ENCODE assay signal across 1 cellular context in genomic region chr11:119121008-119121810, GRCh38.
TF ChIP-seq lines count a peak whose summit lies in the region.

Gene HINFP, plus strand, starts transcription at chr11:119121580. Its CDS starts 5,365 bp downstream, at chr11:119126945.

TF ChIP-seq in HepG2, 621 proteins besides CTCF, POLR2A, EP300 and RAD21 (continued from another document and continues in another):
- TF ChIP-seq IKZF5 (CRISPR knock-in tag; IDR thresholded peaks at IDR 0.05) (0 out of 2 replicates have a peak, but pooled peaks have one; percentile 41), ZNF547 (CRISPR knock-in tag; IDR thresholded peaks at IDR 0.05) (peak; percentile 59; the same call in 1 of the 2 replicates), HOXA5 (CRISPR knock-in tag; IDR thresholded peaks at IDR 0.05) (peak; percentile 21; the same call in 1 of the 2 replicates), RFX1 (IDR thresholded peaks at IDR 0.05) (peak; percentile 77; the same call in 1 of the 2 replicates), SIN3A (IDR thresholded peaks at IDR 0.05; ENCODE audit: borderline replicate concordance, low read depth, low read length) (peak; percentile 75), ZNF639 (CRISPR knock-in tag; conservative IDR thresholded peaks at IDR 0.05) (no peak), HINFP (CRISPR knock-in tag; IDR thresholded peaks at IDR 0.05; ENCODE audit: low read depth) (no peak; the same call in 1 of the 2 replicates), HCFC1 (IDR thresholded peaks at IDR 0.05; ENCODE audit: low read depth, low read length) (peak; percentile 46; the same call in 1 of the 2 replicates), SAP130 (CRISPR knock-in tag; IDR thresholded peaks at IDR 0.05; ENCODE audit: low read depth) (peak; percentile 96), ZNF20 (CRISPR knock-in tag; IDR thresholded peaks at IDR 0.05) (no peak), MIER3 (CRISPR knock-in tag; IDR thresholded peaks at IDR 0.05; ENCODE audit: borderline replicate concordance) (peak; percentile 9; the same call in 1 of the 2 replicates), NFKB2 (CRISPR knock-in tag; IDR thresholded peaks at IDR 0.05; ENCODE audit: borderline replicate concordance) (peak; percentile 78; the same call in 1 of the 2 replicates), ZNF772 (CRISPR knock-in tag; IDR thresholded peaks at IDR 0.05) (peak; percentile 82), ZNF329 (CRISPR knock-in tag; IDR thresholded peaks at IDR 0.05; ENCODE audit: low read depth) (no peak), BCL6 (CRISPR knock-in tag; IDR thresholded peaks at IDR 0.05) (peak; percentile 15; the same call in 1 of the 2 replicates), KLF6 (CRISPR knock-in tag; IDR thresholded peaks at IDR 0.05) (peak; percentile 81; the same call in 1 of the 2 replicates), YEATS2 (CRISPR knock-in tag; IDR thresholded peaks at IDR 0.05; ENCODE audit: borderline replicate concordance) (peak; percentile 88; the same call in 1 of the 2 replicates), ZNF598 (CRISPR knock-in tag; IDR thresholded peaks at IDR 0.05; ENCODE audit: borderline replicate concordance) (peak; percentile 71), HIVEP1 (CRISPR knock-in tag; IDR thresholded peaks at IDR 0.05) (peak; percentile 20; the same call in 1 of the 2 replicates), THAP11 (CRISPR knock-in tag; IDR thresholded peaks at IDR 0.05) (peak; percentile 83), ZBTB42 (CRISPR knock-in tag; IDR thresholded peaks at IDR 0.05) (no peak), IKZF4 (CRISPR knock-in tag; IDR thresholded peaks at IDR 0.05; ENCODE audit: borderline replicate concordance, low read depth, not compliant biosample characterization) (no peak), ZBTB40 (IDR thresholded peaks at IDR 0.05) (no peak), ZBTB40 (CRISPR knock-in tag; IDR thresholded peaks at IDR 0.05) (peak; percentile 62; the same call in 1 of the 2 replicates), HNRNPLL (IDR thresholded peaks at IDR 0.05; ENCODE audit: low read depth, low read length, poor library complexity, severe bottlenecking) (peak; percentile 96), HNF1B (CRISPR knock-in tag; IDR thresholded peaks at IDR 0.05) (no peak), PHF8 (CRISPR knock-in tag; IDR thresholded peaks at IDR 0.05) (peak; percentile 85), ZNF557 (CRISPR knock-in tag; IDR thresholded peaks at IDR 0.05) (0 out of 2 replicates have a peak, but pooled peaks have one; percentile 55), MIXL1 (CRISPR knock-in tag; IDR thresholded peaks at IDR 0.05) (peak; percentile 65), MNT (IDR thresholded peaks at IDR 0.05) (peak; percentile 87), HNF4G (IDR thresholded peaks at IDR 0.05; ENCODE audit: borderline replicate concordance, low read depth, low read length) (no peak; the same call in 1 of the 2 replicates), HNF4G (CRISPR knock-in tag; IDR thresholded peaks at IDR 0.05; ENCODE audit: borderline replicate concordance, low read depth) (no peak; the same call in 1 of the 2 replicates), SRSF1 (optimal IDR thresholded peaks at IDR 0.05; ENCODE audit: low read depth, low read length) (peak; percentile 60), ZNF205 (CRISPR knock-in tag; IDR thresholded peaks at IDR 0.05) (0 out of 2 replicates have a peak, but pooled peaks have one; percentile 17), THAP9 (CRISPR knock-in tag; IDR thresholded peaks at IDR 0.05; ENCODE audit: borderline replicate concordance) (peak; percentile 59; the same call in 1 of the 2 replicates), ZNF256 (CRISPR knock-in tag; conservative IDR thresholded peaks at IDR 0.05) (peak; percentile 88), ZKSCAN8 (CRISPR knock-in tag; IDR thresholded peaks at IDR 0.05; ENCODE audit: borderline replicate concordance) (peak; percentile 16; the same call in 1 of the 2 replicates), BRF2 (CRISPR knock-in tag; IDR thresholded peaks at IDR 0.05) (0 out of 2 replicates have a peak, but pooled peaks have one; percentile 48), ZNF672 (CRISPR knock-in tag; IDR thresholded peaks at IDR 0.05) (no peak), MYC (CRISPR knock-in tag; IDR thresholded peaks at IDR 0.05; ENCODE audit: borderline replicate concordance) (peak; percentile 88), ZSCAN30 (CRISPR knock-in tag; IDR thresholded peaks at IDR 0.05) (no peak), CCDC6 (CRISPR knock-in tag; IDR thresholded peaks at IDR 0.05) (no peak)
